ENCODE assay signal across 9 cellular contexts in genomic region chr9:10613413-10613812, GRCh38. TPM values are rescaled to one million over a fixed set of nuclear protein-coding genes. Genes with fewer than 3 reads are reported as not detected.
DNase-seq lines count a peak whose midpoint lies in the region; ATAC-seq and TF ChIP-seq lines count a peak whose summit lies in the region.
"Had no signal": no experiment of that assay in that cellular context is flagged by ENCODE, and none has a peak within 500 bp of the region (broad histone marks: within the 10 kb centered on the region; RNA-seq: fewer than 3 reads in every experiment).

No MANE protein-coding gene starts in this region.

- WGBS in sigmoid colon, 2 donors: 9 to 24% methylated on average over 13 of the region's 13 CpGs
- 5% methylated on average over 13 of the region's 13 CpGs for WGBS in aorta, 2 donors

- TF ChIP-seq POLR2A in sigmoid colon (IDR thresholded peaks at IDR 0.05): no peak

- no peak for TF ChIP-seq EP300 in sigmoid colon (IDR thresholded peaks at IDR 0.05)

- intact Hi-C loops in head of caudate nucleus (cut with DNase I) (no loop called here), sigmoid colon (cut with DNase I) (no loop called here), aorta (cut with DNase I) (no loop called here)

- H3K9me3 ChIP-seq in WERI-Rb-1 (ENCODE audit: severe bottlenecking): no peaks in the 10 kb centered on the region
- no peaks in the 10 kb centered on the region for H3K9me3 ChIP-seq in sigmoid colon
- no peaks in the 10 kb centered on the region for H3K9me3 ChIP-seq in aorta (ENCODE audit: control insufficient read depth, low read length)

- no peak for ATAC-seq in aorta (ENCODE audit: low FRiP score)

- no peak for TF ChIP-seq CTCF in WERI-Rb-1 (IDR thresholded peaks at IDR 0.05; ENCODE audit: low read depth, low read length)
- TF ChIP-seq CTCF in sigmoid colon (IDR thresholded peaks at IDR 0.05): no peak

- H3K36me3 ChIP-seq in WERI-Rb-1: no peaks in the 10 kb centered on the region
- no peaks in the 10 kb centered on the region for H3K36me3 ChIP-seq in sigmoid colon
- H3K36me3 ChIP-seq in aorta (ENCODE audit: control insufficient read depth in 1 of 2, insufficient read depth in 2 of 2, low read length in 1 of 2): no peaks in the 10 kb centered on the region

- peak; percentile 35 to 46 for DNase-seq in NCI-H524 (lab: John Stamatoyannopoulos, UW)
- no peak for DNase-seq in NCI-H524 treated with DMSO at 0.1 percent for 48 hours (lab: John Stamatoyannopoulos, UW)
- no peak for DNase-seq in WERI-Rb-1
- peak in 30 of 42 donors; percentile 2 to 54 (median 26) for DNase-seq in head of caudate nucleus
- DNase-seq in sigmoid colon: no peak
- no peak for DNase-seq in activated effector memory CD4-positive, alpha-beta T cell treated with anti-CD3 and anti-CD28 coated beads, Interleukin-2, amount 50 U/mL, for 16 hours
- DNase-seq in aorta: no peak
- no peak for DNase-seq in NCI-H1048 (lab: John Stamatoyannopoulos, UW)
- DNase-seq: activated CD8-positive, alpha-beta memory T cell treated with anti-CD3 and anti-CD28 coated beads for 24 hours had no signal

- peaks cover 0 to 14% (median 11%) of the 10 kb centered on the region in 4 donors for H3K4me1 ChIP-seq in sigmoid colon
- no peaks in the 10 kb centered on the region for H3K4me1 ChIP-seq in aorta (ENCODE audit: control insufficient read depth in 1 of 2, insufficient read depth in 2 of 2, low read length in 2 of 2)

- H3K4me3 ChIP-seq in WERI-Rb-1 (ENCODE audit: low read depth, low read length) (peak overlapping the region; percentile 78), sigmoid colon (peak overlapping the region in 3 of 4 donors; percentile 36 to 51 (median 45)), aorta (ENCODE audit: low read length in 2 of 2) (peak overlapping the region in 1 of 2 donors; percentile 56)

- H3K27me3 ChIP-seq in WERI-Rb-1 (ENCODE audit: insufficient read depth, low read depth, severe bottlenecking) (no peaks in the 10 kb centered on the region), sigmoid colon (peaks cover 0 to 56% (median 28%) of the 10 kb centered on the region in 3 donors), aorta (ENCODE audit: control insufficient read depth in 1 of 2, insufficient read depth in 2 of 2, low read length in 1 of 2) (peaks cover 0 to 6% of the 10 kb centered on the region in 2 donors)

- H3K27ac ChIP-seq in WERI-Rb-1 (no peak overlapping the region), sigmoid colon (no peak overlapping the region), aorta (ENCODE audit: low read depth in 1 of 2, low read length in 2 of 2) (no peak overlapping the region)

RNA-seq across cellular contexts. Expression of gene PTPRD, which starts 0.6 kb away (rescaled TPM):
- total RNA-seq in sigmoid colon (10 to 100 TPM in 1 of 4 donors, 1 to 10 TPM in 3; 1.5 to 18.3 (median 6.7) TPM), aorta (10 to 100 TPM; 49.2 to 92.0 TPM)
- polyA plus RNA-seq in sigmoid colon (10 to 100 TPM in 1 of 3 donors, 1 to 10 TPM in 2; 1.2 to 11.6 (median 3.5) TPM), aorta (1 to 10 TPM; 1.5 to 9.7 TPM)

Comparison
In these comparisons a context has a peak if more than half of its experiments do, and no peak if none do; other contexts are left out.
1. DNase-seq: peak in NCI-H524 (2 of 2) and head of caudate nucleus (30 of 42); none in NCI-H524 treated with DMSO at 0.1 percent for 48 hours (single experiment), WERI-Rb-1 (single experiment), sigmoid colon (single experiment), activated effector memory CD4-positive, alpha-beta T cell treated with anti-CD3 and anti-CD28 coated beads, Interleukin-2, amount 50 U/mL, for 16 hours (single experiment), aorta (0 of 2) and NCI-H1048 (single experiment).